In genomic region chr13:95335667-95336066, GRCh38 we compare ENCODE assay signal across 22 cellular contexts. TPM values are rescaled to one million over a fixed set of nuclear protein-coding genes. Genes with fewer than 3 reads are reported as not detected.
DNase-seq lines count a peak whose midpoint lies in the region; FAIRE-seq lines count a peak whose summit lies in the region.
"Had no signal": no experiment of that assay in that cellular context is flagged by ENCODE, and none has a peak within 500 bp of the region (broad histone marks: within the 10 kb centered on the region; RNA-seq: fewer than 3 reads in every experiment).

No MANE protein-coding gene starts in this region.

- H3K23ac ChIP-seq in mesenchymal stem cell (ENCODE audit: low read length in 2 of 2) = no peak overlapping the region

- peaks cover 2% of the 10 kb centered on the region for H3K4me1 ChIP-seq in mesenchymal stem cell (ENCODE audit: control insufficient read depth, insufficient read depth, low read depth, low read length)
- H3K4me1 ChIP-seq: A549, Caco-2, Peyer's patch, SJSA1 had no signal

- H3K14ac ChIP-seq in mesenchymal stem cell (ENCODE audit: low read length in 2 of 2) = no peak overlapping the region

- no peak overlapping the region for H3K4ac ChIP-seq in mesenchymal stem cell (ENCODE audit: low read depth in 1 of 2, low read length in 2 of 2)

- no peaks in the 10 kb centered on the region for H3K36me3 ChIP-seq in mesenchymal stem cell (ENCODE audit: control insufficient read depth in 1 of 2, insufficient read depth in 2 of 2, low read depth in 1 of 2, low read length in 2 of 2)
- H3K36me3 ChIP-seq: Peyer's patch, SJSA1 had no signal

- no peak overlapping the region for H2AK5ac ChIP-seq in mesenchymal stem cell (ENCODE audit: low read length, severe bottlenecking)

- no peaks in the 10 kb centered on the region for H3K9me3 ChIP-seq in mesenchymal stem cell (ENCODE audit: control insufficient read depth, low read length)
- H3K9me3 ChIP-seq: A549, Caco-2, Peyer's patch, SJSA1 had no signal

- H4K8ac ChIP-seq in mesenchymal stem cell (ENCODE audit: low read length) = no peak overlapping the region

- peak; percentile 30 for DNase-seq in Daoy (ENCODE audit: low read depth)
- DNase-seq in HTR-8/SVneo (ENCODE audit: insufficient read length, low spot score) = peak; percentile 13
- peak; percentile 55 for DNase-seq in SW480 (ENCODE audit: low spot score)
- DNase-seq in iris pigment epithelial cell (ENCODE audit: low read depth) = peak; percentile 28
- no peak for DNase-seq in mesenchymal stem cell
- DNase-seq in NCI-H345 treated with DMSO at 0.1 percent for 48 hours (lab: John Stamatoyannopoulos, UW; ENCODE audit: unreplicated experiment) = no peak
- DNase-seq in NCI-H187 (lab: John Stamatoyannopoulos, UW) = no peak
- DNase-seq in retina = no peak
- DNase-seq: Caco-2, DMS53, GOT3, Kasumi-1, MV-4-11, NCI-H1417 treated with DMSO at 0.1 percent for 48 hours, NCI-H2081 treated with DMSO at 0.1 percent for 48 hours, NCI-H2227 treated with DMSO at 0.1 percent for 48 hours, Peyer's patch, SW 1271 had no signal

- 75% methylated on average over 6 of the region's 6 CpGs for WGBS in mesenchymal stem cell

- no peak overlapping the region for H3K27ac ChIP-seq in mesenchymal stem cell (ENCODE audit: low read length, poor library complexity, severe bottlenecking)
- H3K27ac ChIP-seq: A549, Peyer's patch, SJSA1 had no signal

- H2AFZ ChIP-seq in mesenchymal stem cell (ENCODE audit: low read depth, low read length) = no peak overlapping the region

- H2BK5ac ChIP-seq in mesenchymal stem cell (ENCODE audit: low read depth, low read length, poor library complexity, severe bottlenecking) = no peak overlapping the region

- no peaks in the 10 kb centered on the region for H3K79me1 ChIP-seq in mesenchymal stem cell (replicated peaks; ENCODE audit: low read length, poor library complexity, severe bottlenecking)

- no peak for FAIRE-seq in HTR-8/SVneo (lab: Jason Lieb, UNC)
- FAIRE-seq: A549, G401.6, GM12891 had no signal

- no peak overlapping the region for H3K4me3 ChIP-seq in mesenchymal stem cell (ENCODE audit: insufficient read depth in 1 of 2, low read depth in 1 of 2, low read length in 2 of 2)
- H3K4me3 ChIP-seq: A549, Peyer's patch, SJSA1 had no signal

- no peak overlapping the region for H2BK120ac ChIP-seq in mesenchymal stem cell (ENCODE audit: low read depth, low read length)

- peaks cover 0 to 6% of the 10 kb centered on the region in 2 experiments for H3K27me3 ChIP-seq in mesenchymal stem cell (ENCODE audit: control insufficient read depth in 1 of 2, insufficient read depth in 1 of 2, low read length in 2 of 2)
- H3K27me3 ChIP-seq: Peyer's patch, SJSA1 had no signal

- no peak overlapping the region for H3K9ac ChIP-seq in mesenchymal stem cell (ENCODE audit: low read length)

- H2BK15ac ChIP-seq in mesenchymal stem cell (ENCODE audit: low read depth, poor library complexity, severe bottlenecking) = no peak overlapping the region

- no peak overlapping the region for H3K18ac ChIP-seq in mesenchymal stem cell (ENCODE audit: low read depth in 1 of 2, low read length in 2 of 2)

- no peak overlapping the region for H4K91ac ChIP-seq in mesenchymal stem cell (ENCODE audit: low read length)

- no peak overlapping the region for H2BK12ac ChIP-seq in mesenchymal stem cell (ENCODE audit: low read length in 2 of 2)

- no peak overlapping the region for H3K4me2 ChIP-seq in mesenchymal stem cell (ENCODE audit: low read length, poor library complexity, severe bottlenecking)
- H3K4me2 ChIP-seq: A549 had no signal

RNA-seq across cellular contexts. Expression of gene ABCC4, which starts 34.4 kb away (rescaled TPM):
- total RNA-seq in Daoy (2014; rRNA removed; shearing (Covaris generic)) = 10.8 and 13.1 TPM in 2 replicates
- polyA plus RNA-seq in mesenchymal stem cell (2013, experiment 1 of 2) = 95.0 TPM
- polyA plus RNA-seq in mesenchymal stem cell (2013, experiment 2 of 2) = 95.6 TPM

Comparison
In these comparisons a context has a peak if more than half of its experiments do, and no peak if none do; other contexts are left out.
1. DNase-seq: peak in Daoy (single experiment), HTR-8/SVneo (single experiment), SW480 (single experiment) and iris pigment epithelial cell (single experiment); none in mesenchymal stem cell (single experiment), NCI-H345 treated with DMSO at 0.1 percent for 48 hours (single experiment), NCI-H187 (0 of 2) and retina (single experiment).